In genomic region chr2:45578056-45578843, GRCh38 we compare ENCODE assay signal across 1 cellular context.
TF ChIP-seq lines count a peak whose summit lies in the region.

No MANE protein-coding gene starts in this region.

TF ChIP-seq in K562, 482 proteins besides CTCF, POLR2A, EP300 and RAD21 (continued from another document):
- TF ChIP-seq AFF1 (IDR thresholded peaks at IDR 0.05; ENCODE audit: low read depth in 1 of 2, partially characterized antibody in 2 of 2) (no peak), FUS (optimal IDR thresholded peaks at IDR 0.05; ENCODE audit: low read depth, low read length) (no peak)
